1 cellular context compared by ENCODE assay signal in genomic region chr19:41530761-41531301, GRCh38.
TF ChIP-seq lines count a peak whose summit lies in the region.

No MANE protein-coding gene starts in this region.

TF ChIP-seq in SK-N-SH, 30 proteins besides CTCF, POLR2A, EP300 and RAD21 (continued from another document):
- TF ChIP-seq REST (IDR thresholded peaks at IDR 0.05; ENCODE audit: low read depth, low read length) = no peak
